Comparison of ENCODE assay signal across 9 cellular contexts in the genomic region with DNA sequence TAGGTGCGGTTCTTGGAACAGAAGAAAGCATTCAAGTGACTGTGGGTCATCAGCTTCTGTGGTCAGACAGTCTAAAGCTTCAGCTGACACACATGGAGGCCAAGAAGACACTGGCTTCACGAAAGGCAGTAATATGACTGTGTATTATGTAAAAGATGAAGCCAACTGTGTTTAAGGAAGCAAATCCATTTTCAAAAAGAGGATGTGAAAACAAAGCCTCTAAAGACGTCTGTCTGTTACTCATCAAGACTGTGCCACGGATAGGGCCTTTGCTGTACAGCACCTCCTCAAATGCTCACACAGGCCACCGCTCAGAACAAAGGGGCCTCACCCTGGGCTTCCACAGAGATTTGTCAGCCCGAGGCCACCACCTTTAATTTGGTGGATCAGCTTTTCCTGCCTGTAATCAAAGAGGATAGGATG. TPM values are rescaled to one million over a fixed set of nuclear protein-coding genes. Genes with fewer than 3 reads are reported as not detected.
A peak's percentile ranks its signal among the peaks of the same experiment; 100 is the strongest.
DNase-seq lines count a peak whose midpoint lies in the region; ATAC-seq lines count a peak whose summit lies in the region.
"Had no signal": no experiment of that assay in that cellular context is flagged by ENCODE, and none has a peak within 500 bp of the region (broad histone marks: within the 10 kb centered on the region; RNA-seq: fewer than 3 reads in every experiment).

No MANE protein-coding gene starts in this region.

- peak overlapping the region; percentile 63 for H3K9ac ChIP-seq in Karpas-422 (ENCODE audit: low read length)

- peak overlapping the region; percentile 97 for H3K27ac ChIP-seq in Karpas-422 (ENCODE audit: low read length)

- H3K27me3 ChIP-seq in Karpas-422 (ENCODE audit: low read length) = no peaks in the 10 kb centered on the region
- H3K27me3 ChIP-seq: adrenal gland had no signal

- no peaks in the 10 kb centered on the region for H3K36me3 ChIP-seq in Karpas-422 (ENCODE audit: insufficient read depth, low read length)
- H3K36me3 ChIP-seq: adrenal gland had no signal

- H3K9me2 ChIP-seq in Karpas-422 (replicated peaks; ENCODE audit: insufficient read depth, low read length) = no peaks in the 10 kb centered on the region

- peaks cover 83% of the 10 kb centered on the region for H3K4me1 ChIP-seq in Karpas-422 (ENCODE audit: low read length)
- H3K4me1 ChIP-seq: adrenal gland had no signal

- peak overlapping the region; percentile 50 for H3K4me3 ChIP-seq in Karpas-422 (ENCODE audit: low read length)
- H3K4me3 ChIP-seq: adrenal gland had no signal

- no peak overlapping the region for H2AFZ ChIP-seq in Karpas-422 (ENCODE audit: low read length)

- DNase-seq in Karpas-422 = peak; percentile 97
- DNase-seq in left colon = no peak
- no peak for DNase-seq in DMS114 treated with DMSO at 0.1 percent for 48 hours (lab: John Stamatoyannopoulos, UW; ENCODE audit: unreplicated experiment)
- no peak for DNase-seq in GM19240 (ENCODE audit: insufficient read length, low spot score)
- no peak for DNase-seq in superior temporal gyrus (ENCODE audit: extremely low spot score)
- no peak for DNase-seq in amniotic stem cell (lab: John Stamatoyannopoulos, UW)

- H4K20me1 ChIP-seq in Karpas-422 (ENCODE audit: insufficient read depth, low read depth, low read length) = no peaks in the 10 kb centered on the region

- no peaks in the 10 kb centered on the region for H3K79me2 ChIP-seq in Karpas-422 (ENCODE audit: low read length)

- H3K9me3 ChIP-seq in Karpas-422 (ENCODE audit: low read length) = no peaks in the 10 kb centered on the region
- H3K9me3 ChIP-seq: adrenal gland had no signal

- H3K4me2 ChIP-seq in Karpas-422 (ENCODE audit: low read depth, low read length, poor library complexity, severe bottlenecking) = peak overlapping the region; percentile 65

- ATAC-seq in GM18498 (IDR thresholded peaks at IDR 0.05; ENCODE audit: unreplicated experiment) (peak; percentile 96), GM21786 (IDR thresholded peaks at IDR 0.05; ENCODE audit: unreplicated experiment) (peak; percentile 93), left colon (peak; percentile 23)

- intact Hi-C loops in left colon (cut with DNase I, micrococcal nuclease) = no loop called here

RNA-seq across cellular contexts. Expression of a gene that starts 21.1 kb away (rescaled TPM):
- 4.7 and 7.3 TPM in 2 replicates for total RNA-seq in Karpas-422 (2014; rRNA removed; shearing (Covaris generic); ENCODE audit: low replicate concordance)
- under 1 TPM in 1 of 2 donors, not detected in 1; 0.25 TPM for total RNA-seq in left colon

Comparison
In these comparisons a context has a peak if more than half of its experiments do, and no peak if none do; other contexts are left out.
1. ATAC-seq: peak in every context shown above with its lines; median percentile 96 in GM18498; 93 in GM21786; 23 in left colon.